In genomic region chr2:175575346-175576258, GRCh38 we compare ENCODE assay signal across 10 cellular contexts.
DNase-seq lines count a peak whose midpoint lies in the region; ATAC-seq and TF ChIP-seq lines count a peak whose summit lies in the region.
"Had no signal": no experiment of that assay in that cellular context is flagged by ENCODE, and none has a peak within 500 bp of the region (broad histone marks: within the 10 kb centered on the region; RNA-seq: fewer than 3 reads in every experiment).

No MANE protein-coding gene starts in this region.

- no peaks in the 10 kb centered on the region for H3K4me1 ChIP-seq in naive thymus-derived CD4-positive, alpha-beta T cell (ENCODE audit: control insufficient read depth in 2 of 2, insufficient read depth in 2 of 2, low read length in 2 of 2)
- H3K4me1 ChIP-seq in ascending aorta (no peaks in the 10 kb centered on the region), osteoblast (ENCODE audit: insufficient read depth, low read length) (no peaks in the 10 kb centered on the region)

- H3K36me3 ChIP-seq in naive thymus-derived CD4-positive, alpha-beta T cell (ENCODE audit: control insufficient read depth in 2 of 3, insufficient read depth in 3 of 3, low read length in 3 of 3) = no peaks in the 10 kb centered on the region
- H3K36me3 ChIP-seq in ascending aorta = no peaks in the 10 kb centered on the region
- H3K36me3 ChIP-seq in osteoblast (ENCODE audit: insufficient read depth, low read length) = no peaks in the 10 kb centered on the region

- POLR2A ChIA-PET in naive thymus-derived CD4-positive, alpha-beta T cell (lab: Charles Lee) = no interaction called here

- TF ChIP-seq CTCF in ascending aorta (IDR thresholded peaks at IDR 0.05) = no peak
- no peak for TF ChIP-seq CTCF in osteoblast (IDR thresholded peaks at IDR 0.05; ENCODE audit: extremely low read depth, low read depth, low read length)

- H3K4me2 ChIP-seq in osteoblast (ENCODE audit: insufficient read depth, low read length) = no peak overlapping the region

- intact Hi-C loops in naive thymus-derived CD4-positive, alpha-beta T cell (cut with micrococcal nuclease) = no loop called here
- intact Hi-C loops in ascending aorta (cut with DNase I) = no loop called here

- no peak overlapping the region for H3K27ac ChIP-seq in naive thymus-derived CD4-positive, alpha-beta T cell (ENCODE audit: low read depth, low read length)
- H3K27ac ChIP-seq in ascending aorta = no peak overlapping the region
- H3K27ac ChIP-seq in osteoblast (ENCODE audit: low read depth, low read length) = no peak overlapping the region

- no peaks in the 10 kb centered on the region for H4K20me1 ChIP-seq in osteoblast (ENCODE audit: insufficient read depth, low read length)

- H3K4me1 Mint-ChIP-seq in naive thymus-derived CD4-positive, alpha-beta T cell = peaks cover 0 to 10% (median 0%) of the 10 kb centered on the region in 7 donors

- no peaks in the 10 kb centered on the region for H3K9me3 ChIP-seq in naive thymus-derived CD4-positive, alpha-beta T cell (ENCODE audit: control insufficient read depth in 2 of 3, low read length in 3 of 3)
- H3K9me3 ChIP-seq in ascending aorta (no peaks in the 10 kb centered on the region), osteoblast (ENCODE audit: low read depth, low read length) (no peaks in the 10 kb centered on the region)

- H3K4me3 Mint-ChIP-seq in naive thymus-derived CD4-positive, alpha-beta T cell = peak overlapping the region in 2 of 10 donors; percentile 12 to 25
- H3K4me3 Mint-ChIP-seq: activated naive CD4-positive, alpha-beta T cell treated with anti-CD3 and anti-CD28 coated beads for 36 hours; stimulated activated naive CD8-positive, alpha-beta T cell treated with anti-CD3 and anti-CD28 coated beads, Interleukin-15, Interleukin-2, amounts not matched to agents 100 ng/mL and 50 ng/mL, for 24 hours had no signal

- CTCF ChIA-PET in naive thymus-derived CD4-positive, alpha-beta T cell (lab: Charles Lee) = no interaction called here

- H3K4me3 ChIP-seq in naive thymus-derived CD4-positive, alpha-beta T cell (ENCODE audit: low read length) = no peak overlapping the region
- H3K4me3 ChIP-seq in ascending aorta (no peak overlapping the region), osteoblast (ENCODE audit: insufficient read depth, low read length) (no peak overlapping the region)

- peaks cover 6 to 45% (median 33%) of the 10 kb centered on the region in 5 donors for H3K27me3 Mint-ChIP-seq in naive thymus-derived CD4-positive, alpha-beta T cell

- DNase-seq in naive thymus-derived CD4-positive, alpha-beta T cell = no peak
- DNase-seq in ascending aorta (ENCODE audit: low spot score in 2 of 2) (no peak), osteoblast (ENCODE audit: insufficient read length, low spot score, missing footprints) (no peak)
- no peak for DNase-seq in activated naive CD4-positive, alpha-beta T cell treated with anti-CD3 and anti-CD28 coated beads, Interleukin-2, amount 50 U/mL, for 72 hours (ENCODE audit: low spot score in 2 of 2)
- DNase-seq: activated naive CD4-positive, alpha-beta T cell treated with anti-CD3 and anti-CD28 coated beads for 36 hours; HCEC 1CT had no signal

- no peak overlapping the region for H3K27ac Mint-ChIP-seq in naive thymus-derived CD4-positive, alpha-beta T cell
- no peak overlapping the region for H3K27ac Mint-ChIP-seq in activated naive CD4-positive, alpha-beta T cell treated with anti-CD3 and anti-CD28 coated beads, Interleukin-2, amount 50 U/mL, for 72 hours
- H3K27ac Mint-ChIP-seq: activated naive CD4-positive, alpha-beta T cell treated with anti-CD3 and anti-CD28 coated beads for 36 hours; stimulated activated naive CD8-positive, alpha-beta T cell treated with anti-CD3 and anti-CD28 coated beads, Interleukin-15, Interleukin-2, amounts not matched to agents 100 ng/mL and 50 ng/mL, for 24 hours had no signal

- H3K27me3 ChIP-seq in naive thymus-derived CD4-positive, alpha-beta T cell (ENCODE audit: control insufficient read depth in 2 of 2, insufficient read depth in 2 of 2, low read length in 2 of 2) = no peaks in the 10 kb centered on the region
- no peaks in the 10 kb centered on the region for H3K27me3 ChIP-seq in ascending aorta
- no peaks in the 10 kb centered on the region for H3K27me3 ChIP-seq in osteoblast (ENCODE audit: insufficient read depth, low read length)

- H2AFZ ChIP-seq in osteoblast (ENCODE audit: low read length) = no peak overlapping the region

- peaks cover 0 to 5% (median 0%) of the 10 kb centered on the region in 11 donors for H3K9me3 Mint-ChIP-seq in naive thymus-derived CD4-positive, alpha-beta T cell
- peaks cover 0 to 2% of the 10 kb centered on the region in 2 donors for H3K9me3 Mint-ChIP-seq in activated naive CD4-positive, alpha-beta T cell treated with anti-CD3 and anti-CD28 coated beads, Interleukin-2, amount 50 U/mL, for 72 hours
- H3K9me3 Mint-ChIP-seq: activated naive CD4-positive, alpha-beta T cell treated with anti-CD3 and anti-CD28 coated beads for 36 hours; stimulated activated naive CD8-positive, alpha-beta T cell treated with anti-CD3 and anti-CD28 coated beads, Interleukin-15, Interleukin-2, amounts not matched to agents 100 ng/mL and 50 ng/mL, for 24 hours had no signal

- H3K36me3 Mint-ChIP-seq in naive thymus-derived CD4-positive, alpha-beta T cell = no peaks in the 10 kb centered on the region
- no peaks in the 10 kb centered on the region for H3K36me3 Mint-ChIP-seq in activated naive CD4-positive, alpha-beta T cell treated with anti-CD3 and anti-CD28 coated beads, Interleukin-2, amount 50 U/mL, for 72 hours

- no peaks in the 10 kb centered on the region for H3K79me2 ChIP-seq in osteoblast (ENCODE audit: insufficient read depth, low read length)

- ATAC-seq in GM18870 (IDR thresholded peaks at IDR 0.05; ENCODE audit: unreplicated experiment) (peak; percentile 99), GM21576 (IDR thresholded peaks at IDR 0.05; ENCODE audit: unreplicated experiment) (peak; percentile 98), HG03457 (IDR thresholded peaks at IDR 0.05; ENCODE audit: unreplicated experiment) (peak; percentile 91)
- peak; percentile 73 for ATAC-seq in naive thymus-derived CD4-positive, alpha-beta T cell
- ATAC-seq in activated naive CD4-positive, alpha-beta T cell treated with anti-CD3 and anti-CD28 coated beads, Interleukin-2, amount 50 U/mL, for 72 hours = no peak

Comparison
In these comparisons a context has a peak if more than half of its experiments do, and no peak if none do; other contexts are left out.
1. ATAC-seq: peak in GM18870 (single experiment), GM21576 (single experiment), HG03457 (single experiment) and naive thymus-derived CD4-positive, alpha-beta T cell (single experiment); none in activated naive CD4-positive, alpha-beta T cell treated with anti-CD3 and anti-CD28 coated beads, Interleukin-2, amount 50 U/mL, for 72 hours (0 of 2).